Comparison of ENCODE assay signal across 9 cellular contexts in the genomic region with DNA sequence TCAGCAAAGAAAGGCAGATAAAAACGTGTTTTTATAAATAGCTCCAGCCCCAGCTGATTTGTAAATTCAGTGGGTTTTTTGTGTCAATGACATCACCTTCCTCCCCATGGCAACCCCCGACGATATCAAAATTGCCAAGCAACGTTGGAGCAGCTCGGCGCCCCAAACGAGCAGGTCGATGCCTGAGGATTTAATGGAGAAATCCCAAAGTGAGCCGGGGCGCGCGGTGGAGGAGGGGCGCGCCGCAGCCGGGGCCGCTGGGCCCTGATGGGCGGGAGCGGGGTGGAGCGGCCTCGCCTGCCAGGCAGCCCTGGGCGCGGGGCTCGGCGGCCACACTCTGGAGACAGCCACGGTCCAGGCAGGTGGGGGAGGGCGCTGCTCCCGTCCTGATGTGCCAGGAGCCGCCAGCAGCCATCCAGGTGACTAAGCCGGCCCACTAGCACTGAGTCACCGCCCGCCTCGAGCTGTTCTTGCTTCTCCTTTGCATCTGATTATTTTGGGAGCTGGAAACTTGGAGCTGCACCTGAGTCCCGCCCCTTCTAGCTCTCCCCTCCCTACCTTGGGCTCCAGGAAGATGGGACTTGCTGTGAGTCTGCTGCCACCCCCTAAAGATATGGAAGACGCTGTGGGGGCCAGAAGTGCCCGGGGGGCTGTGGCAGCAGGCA. TPM values are rescaled to one million over a fixed set of nuclear protein-coding genes. Genes with fewer than 3 reads are reported as not detected.
DNase-seq lines count a peak whose midpoint lies in the region; ATAC-seq lines count a peak whose summit lies in the region.
"Had no signal": no experiment of that assay in that cellular context is flagged by ENCODE, and none has a peak within 500 bp of the region (broad histone marks: within the 10 kb centered on the region; RNA-seq: fewer than 3 reads in every experiment).

PAK6 (plus strand) TSS at position 137 of the 665 bp plus-strand sequence. CDS start 25,723 bp downstream, outside the sequence.

- H3K9me3 Mint-ChIP-seq in naive B cell, result no peaks in the 10 kb centered on the region
- H3K9me3 Mint-ChIP-seq: T-helper 1 cell treated with Interleukin-12 subunit alpha and Interleukin-12 subunit beta and Interleukin-4 antibody, amounts not matched to agents 30 μg/mL and 1 μg/mL, for 36 hours had no signal

- ATAC-seq in esophagus mucosa (peak; percentile 80), naive B cell (ENCODE audit: low read depth in 2 of 2) (peak; percentile 68 to 70), GM18511 (IDR thresholded peaks at IDR 0.05; ENCODE audit: unreplicated experiment) (no peak), HG03378 (IDR thresholded peaks at IDR 0.05; ENCODE audit: unreplicated experiment) (no peak)

- 7% methylated on average over 36 of the region's 36 CpGs for WGBS in thymus

- no peaks in the 10 kb centered on the region for H3K9me3 ChIP-seq in thymus (ENCODE audit: control insufficient read depth)

- peaks cover 0 to 20% (median 18%) of the 10 kb centered on the region in 3 donors for H3K27me3 Mint-ChIP-seq in naive B cell

- no peaks in the 10 kb centered on the region for H3K36me3 Mint-ChIP-seq in naive B cell

- H3K4me1 Mint-ChIP-seq in naive B cell, result peaks cover 31 to 35% (median 34%) of the 10 kb centered on the region in 3 donors

- H3K4me3 ChIP-seq in thymus (ENCODE audit: low read length), result peak within 1 kb of the TSS; percentile 32

- H3K36me3 ChIP-seq in thymus (ENCODE audit: control insufficient read depth, insufficient read depth), result peaks cover 5% of the 10 kb centered on the region

- H3K4me1 ChIP-seq in thymus (ENCODE audit: control insufficient read depth, insufficient read depth, low read length), result peaks cover 7% of the 10 kb centered on the region

- no peak within 1 kb of the TSS for H3K27ac ChIP-seq in thymus (ENCODE audit: low read depth)

- no peaks in the 10 kb centered on the region for H3K27me3 ChIP-seq in thymus (ENCODE audit: control insufficient read depth, insufficient read depth)

- DNase-seq in EH (ENCODE audit: low read depth) (peak; percentile 50), M059J (ENCODE audit: low read depth) (peak; percentile 93), naive B cell (peak; percentile 52)
- peak; percentile 72 for DNase-seq in activated CD4-positive, alpha-beta T cell treated with anti-CD3 and anti-CD28 coated beads for 48 hours

- H3K4me3 Mint-ChIP-seq in naive B cell, result peak within 1 kb of the TSS; percentile 41 to 86 (median 78)
- H3K4me3 Mint-ChIP-seq: T-helper 1 cell treated with Interleukin-12 subunit alpha and Interleukin-12 subunit beta and Interleukin-4 antibody, amounts not matched to agents 30 μg/mL and 1 μg/mL, for 36 hours had no signal

- peak within 1 kb of the TSS; percentile 33 to 97 (median 79) for H3K27ac Mint-ChIP-seq in naive B cell
- H3K27ac Mint-ChIP-seq: T-helper 1 cell treated with Interleukin-12 subunit alpha and Interleukin-12 subunit beta and Interleukin-4 antibody, amounts not matched to agents 30 μg/mL and 1 μg/mL, for 36 hours had no signal

RNA-seq across cellular contexts. Expression of gene PAK6, which starts in this region (rescaled TPM):
- total RNA-seq in M059J (2014; rRNA removed; shearing (Covaris generic)), result 9.8 and 13.0 TPM in 2 replicates
- total RNA-seq in esophagus mucosa, result 25.3 TPM
- polyA plus RNA-seq in naive B cell (ENCODE audit: low read depth in 6 of 6) (not detected), thymus (1.3 TPM)

Comparison
In these comparisons a context has a peak if more than half of its experiments do, and no peak if none do; other contexts are left out.
1. Peak in DNase-seq and ATAC-seq in naive B cell; RNA of the gene not detected or under 1 TPM.